In genomic region chr10:62072901-62073300, GRCh38 we compare ENCODE assay signal across 14 cellular contexts.
DNase-seq lines count a peak whose midpoint lies in the region; ATAC-seq and TF ChIP-seq lines count a peak whose summit lies in the region.
"Had no signal": no experiment of that assay in that cellular context is flagged by ENCODE, and none has a peak within 500 bp of the region (broad histone marks: within the 10 kb centered on the region; RNA-seq: fewer than 3 reads in every experiment).

No MANE protein-coding gene starts in this region.

- H3K4me2 ChIP-seq in SU-DHL-6 (ENCODE audit: low read depth, low read length, poor library complexity, severe bottlenecking) = no peak overlapping the region
- H3K4me2 ChIP-seq: A549 had no signal

- POLR2A ChIA-PET in activated CD4-positive, alpha-beta T cell treated with anti-CD3 and anti-CD28 coated beads for 36 hours (lab: Charles Lee) = no interaction called here

- in situ Hi-C loops in gastrocnemius medialis (cut with MboI; ENCODE audit: low sequenced_read_pairs in 4 of 4) = loop anchor here in 2 of 4 donors (25.0 kb wide), 3 partner anchors 1136 to 1639 kb away; partner anchors contain the start of gene RHOBTB1 (in 1 of the 2)

- H2AFZ ChIP-seq in SU-DHL-6 (ENCODE audit: low read depth, low read length, severe bottlenecking) = no peak overlapping the region

- H3K4me1 ChIP-seq in gastrocnemius medialis = peaks cover 92 to 97% of the 10 kb centered on the region in 2 donors

- no peaks in the 10 kb centered on the region for H3K27me3 Mint-ChIP-seq in activated CD4-positive, alpha-beta T cell treated with anti-CD3 and anti-CD28 coated beads for 36 hours
- H3K27me3 Mint-ChIP-seq in dendritic cell treated with granulocyte-macrophage colony-stimulating factor and Interleukin-4, amounts not matched to agents 40 ng/mL and 50 ng/mL, for 4 days = no peaks in the 10 kb centered on the region

- CTCF ChIA-PET in activated CD4-positive, alpha-beta T cell treated with anti-CD3 and anti-CD28 coated beads for 36 hours (lab: Charles Lee) = interaction anchor here (0.8 to 2.4 kb wide), 3 partner anchors 9 to 172 kb away, joined by 4 to 6 read pairs (median 5); no protein-coding TSS in a partner anchor

- H3K27ac ChIP-seq in SU-DHL-6 (ENCODE audit: low read depth, low read length) = 0 out of 2 replicates have a peak overlapping the region, but pooled peaks have one; percentile 11
- peak overlapping the region; percentile 95 to 99 (median 96) for H3K27ac ChIP-seq in gastrocnemius medialis
- H3K27ac ChIP-seq: A549 had no signal

- no peaks in the 10 kb centered on the region; the same call in 1 of the 2 replicates for H3K79me2 ChIP-seq in SU-DHL-6 (ENCODE audit: insufficient read depth, low read length)

- no peak for TF ChIP-seq POLR2A in gastrocnemius medialis (IDR thresholded peaks at IDR 0.05)

- H3K36me3 ChIP-seq in SU-DHL-6 (ENCODE audit: low read length) (peaks cover 46% of the 10 kb centered on the region), gastrocnemius medialis (peaks cover 13 to 72% of the 10 kb centered on the region in 2 donors)

- no peak for ATAC-seq in activated CD4-positive, alpha-beta T cell treated with anti-CD3 and anti-CD28 coated beads for 36 hours
- no peak for ATAC-seq in gastrocnemius medialis
- ATAC-seq: A549 had no signal

- peak overlapping the region; percentile 81 for H3K27ac Mint-ChIP-seq in activated CD4-positive, alpha-beta T cell treated with anti-CD3 and anti-CD28 coated beads for 36 hours
- H3K27ac Mint-ChIP-seq in dendritic cell treated with granulocyte-macrophage colony-stimulating factor and Interleukin-4, amounts not matched to agents 40 ng/mL and 50 ng/mL, for 4 days = peak overlapping the region; percentile 32

- intact Hi-C loops in activated CD4-positive, alpha-beta T cell treated with anti-CD3 and anti-CD28 coated beads for 36 hours (cut with DNase I, micrococcal nuclease) = no loop called here
- intact Hi-C loops in dendritic cell treated with granulocyte-macrophage colony-stimulating factor and Interleukin-4, amounts not matched to agents 40 ng/mL and 50 ng/mL, for 4 days (cut with micrococcal nuclease) = no loop called here
- intact Hi-C loops in gastrocnemius medialis (cut with DNase I; ENCODE audit: low total_unique reads) = loop anchor here (10.0 kb wide), 1 partner anchor 908 kb away; no protein-coding TSS in a partner anchor

- H4K20me1 ChIP-seq in SU-DHL-6 (ENCODE audit: low read depth, low read length) = no peaks in the 10 kb centered on the region

- H3K9me3 ChIP-seq in SU-DHL-6 (ENCODE audit: insufficient read depth, low read length) (no peaks in the 10 kb centered on the region), gastrocnemius medialis (no peaks in the 10 kb centered on the region)
- H3K9me3 ChIP-seq: A549, sigmoid colon had no signal

- no peak overlapping the region for H3K4me3 Mint-ChIP-seq in activated CD4-positive, alpha-beta T cell treated with anti-CD3 and anti-CD28 coated beads for 36 hours
- H3K4me3 Mint-ChIP-seq in dendritic cell treated with granulocyte-macrophage colony-stimulating factor and Interleukin-4, amounts not matched to agents 40 ng/mL and 50 ng/mL, for 4 days = no peak overlapping the region

- H3K27me3 ChIP-seq in SU-DHL-6 (ENCODE audit: low read length) (no peaks in the 10 kb centered on the region), gastrocnemius medialis (no peaks in the 10 kb centered on the region)
- H3K27me3 ChIP-seq: sigmoid colon had no signal

- H3K9ac ChIP-seq in SU-DHL-6 (ENCODE audit: low read length) = no peak overlapping the region

- DNase-seq in activated CD4-positive, alpha-beta T cell treated with anti-CD3 and anti-CD28 coated beads for 36 hours = no peak
- no peak for DNase-seq in activated CD4-positive, alpha-beta T cell treated with anti-CD3 and anti-CD28 coated beads, Interleukin-2, amount 50 U/mL, for 1 hour
- DNase-seq in gastrocnemius medialis (no peak), kidney tubule cell (ENCODE audit: low spot score) (no peak), NCI-H2107 treated with DMSO at 0.1 percent for 48 hours (lab: John Stamatoyannopoulos, UW; ENCODE audit: unreplicated experiment) (no peak)
- no peak for DNase-seq in stimulated activated CD4-positive, alpha-beta T cell treated with anti-CD3 and anti-CD28 coated beads, Interleukin-2, amount 100 ng/mL, for 48 hours
- DNase-seq: amygdala; Calu3; dermis blood vessel endothelial cell; sigmoid colon; stimulated activated CD4-positive, alpha-beta T cell treated with anti-CD3 and anti-CD28 coated beads, Interleukin-4, amount 100 ng/mL, for 4 hours had no signal

- no peaks in the 10 kb centered on the region for H3K9me3 Mint-ChIP-seq in activated CD4-positive, alpha-beta T cell treated with anti-CD3 and anti-CD28 coated beads for 36 hours (ENCODE audit: low read depth)
- H3K9me3 Mint-ChIP-seq in dendritic cell treated with granulocyte-macrophage colony-stimulating factor and Interleukin-4, amounts not matched to agents 40 ng/mL and 50 ng/mL, for 4 days = no peaks in the 10 kb centered on the region

- H3K4me1 Mint-ChIP-seq in activated CD4-positive, alpha-beta T cell treated with anti-CD3 and anti-CD28 coated beads for 36 hours = peaks cover 83% of the 10 kb centered on the region
- H3K4me1 Mint-ChIP-seq in dendritic cell treated with granulocyte-macrophage colony-stimulating factor and Interleukin-4, amounts not matched to agents 40 ng/mL and 50 ng/mL, for 4 days (ENCODE audit: low read depth) = peaks cover 39% of the 10 kb centered on the region

- H3K36me3 Mint-ChIP-seq in activated CD4-positive, alpha-beta T cell treated with anti-CD3 and anti-CD28 coated beads for 36 hours (ENCODE audit: low read depth) = peaks cover 89% of the 10 kb centered on the region
- peaks cover 76% of the 10 kb centered on the region for H3K36me3 Mint-ChIP-seq in dendritic cell treated with granulocyte-macrophage colony-stimulating factor and Interleukin-4, amounts not matched to agents 40 ng/mL and 50 ng/mL, for 4 days (ENCODE audit: low read depth)

- H3K9me2 ChIP-seq in SU-DHL-6 (replicated peaks; ENCODE audit: insufficient read depth, low read length) = no peaks in the 10 kb centered on the region

- no peak for TF ChIP-seq CTCF in SU-DHL-6 (IDR thresholded peaks at IDR 0.05; ENCODE audit: insufficient read depth, low read length, poor library complexity, severe bottlenecking)
- TF ChIP-seq CTCF in gastrocnemius medialis (IDR thresholded peaks at IDR 0.05 in 4 of 5, conservative IDR thresholded peaks at IDR 0.05 in 1 of 5) = no peak

- no peak overlapping the region for H3K4me3 ChIP-seq in SU-DHL-6 (ENCODE audit: insufficient read depth, low read length, poor library complexity, severe bottlenecking)
- peak overlapping the region in 3 of 4 donors; percentile 11 to 31 (median 19) for H3K4me3 ChIP-seq in gastrocnemius medialis
- H3K4me3 ChIP-seq: A549, sigmoid colon had no signal

- H3F3A ChIP-seq in SU-DHL-6 (ENCODE audit: insufficient read depth) = peaks cover 37% of the 10 kb centered on the region
